ENCODE assay signal across 13 cellular contexts in genomic region chr1:59163268-59164092, GRCh38.
DNase-seq lines count a peak whose midpoint lies in the region; ATAC-seq and TF ChIP-seq lines count a peak whose summit lies in the region.
"Had no signal": no experiment of that assay in that cellular context is flagged by ENCODE, and none has a peak within 500 bp of the region (broad histone marks: within the 10 kb centered on the region; RNA-seq: fewer than 3 reads in every experiment).

No MANE protein-coding gene starts in this region.

- H3K4me1 ChIP-seq in suprapubic skin, result no peaks in the 10 kb centered on the region

- no peak for TF ChIP-seq EP300 in suprapubic skin (IDR thresholded peaks at IDR 0.05)

- 48% methylated on average over 6 of the region's 6 CpGs for whole genome bisulfite sequencing in suprapubic skin

- H3K27ac ChIP-seq in suprapubic skin, result peak overlapping the region; percentile 38
- H3K27ac ChIP-seq: ovary had no signal

- H3K36me3 ChIP-seq in suprapubic skin, result no peaks in the 10 kb centered on the region
- H3K36me3 ChIP-seq: ovary had no signal

- DNase-seq in SKM-1 treated with dmso at 0.1 percent for 144 hours (lab: John Stamatoyannopoulos, UW; ENCODE audit: unreplicated experiment), result peak; percentile 43
- no peak for DNase-seq in SKM-1 (lab: John Stamatoyannopoulos, UW; ENCODE audit: unreplicated experiment)
- peak; percentile 21 for DNase-seq in SK-MEL-5 (ENCODE audit: low read depth, low spot score)
- peak; percentile 85 for DNase-seq in fibroblast of gingiva (ENCODE audit: low read depth)
- no peak for DNase-seq in suprapubic skin (ENCODE audit: low spot score in 2 of 2)
- no peak for DNase-seq in activated CD4-positive, alpha-beta T cell treated with anti-CD3 and anti-CD28 coated beads for 48 hours
- no peak for DNase-seq in activated CD4-positive, CD25-positive, alpha-beta regulatory T cell treated with anti-CD3 and anti-CD28 coated beads, Interleukin-2, amount 50 U/mL, for 72 hours
- DNase-seq: ACHN; Kasumi-1; kidney; NK-92 treated with Interleukin-12 subunit alpha and Interleukin-12 subunit beta, amount 100 ng/mL, for 24 hours; ovary had no signal

- TF ChIP-seq POLR2A in suprapubic skin (IDR thresholded peaks at IDR 0.05), result no peak

- no peak overlapping the region for H3K4me3 ChIP-seq in suprapubic skin
- H3K4me3 ChIP-seq: ovary had no signal

- in situ Hi-C loops in SK-MEL-5 (cut with HindIII; ENCODE audit: low pct_unique_long_range_greater_than_20kb, low sequenced_read_pairs), result no loop called here

- ATAC-seq in GM18502 (IDR thresholded peaks at IDR 0.05; ENCODE audit: poor library complexity, unreplicated experiment), result no peak

- H3K27me3 ChIP-seq in suprapubic skin, result no peaks in the 10 kb centered on the region
- H3K27me3 ChIP-seq: ovary had no signal

- no peak for TF ChIP-seq CTCF in suprapubic skin (IDR thresholded peaks at IDR 0.05)

- H3K9me3 ChIP-seq in suprapubic skin, result no peaks in the 10 kb centered on the region
- H3K9me3 ChIP-seq: ovary had no signal

Comparison
In these comparisons a context has a peak if more than half of its experiments do, and no peak if none do; other contexts are left out.
1. DNase-seq: peak in SKM-1 treated with dmso at 0.1 percent for 144 hours (single experiment), SK-MEL-5 (single experiment) and fibroblast of gingiva (single experiment); none in SKM-1 (single experiment), suprapubic skin (0 of 2), activated CD4-positive, alpha-beta T cell treated with anti-CD3 and anti-CD28 coated beads for 48 hours (single experiment) and activated CD4-positive, CD25-positive, alpha-beta regulatory T cell treated with anti-CD3 and anti-CD28 coated beads, Interleukin-2, amount 50 U/mL, for 72 hours (single experiment).